ENCODE assay signal across 11 cellular contexts in genomic region chr4:82469776-82470345, GRCh38. TPM values are rescaled to one million over a fixed set of nuclear protein-coding genes. Genes with fewer than 3 reads are reported as not detected.
DNase-seq lines count a peak whose midpoint lies in the region; ATAC-seq and TF ChIP-seq lines count a peak whose summit lies in the region.
"Had no signal": no experiment of that assay in that cellular context is flagged by ENCODE, and none has a peak within 500 bp of the region (broad histone marks: within the 10 kb centered on the region; RNA-seq: fewer than 3 reads in every experiment).

No MANE protein-coding gene starts in this region.

- H3K4me2 ChIP-seq in SK-N-SH = no peak overlapping the region
- H3K4me2 ChIP-seq: KMS-11 had no signal

- peak; percentile 5 for DNase-seq in DMS 273 (lab: John Stamatoyannopoulos, UW; ENCODE audit: unreplicated experiment)
- DNase-seq in DMS 273 treated with DMSO at 0.1 percent for 48 hours (lab: John Stamatoyannopoulos, UW) = no peak
- no peak for DNase-seq in SK-N-SH
- peak in 1 of 2 donors; percentile 23 for DNase-seq in foreskin keratinocyte
- DNase-seq in sciatic nerve (ENCODE audit: low spot score) = no peak
- DNase-seq in NCI-H2227 treated with DMSO at 0.1 percent for 48 hours (lab: John Stamatoyannopoulos, UW) = no peak
- no peak for DNase-seq in iPS-NIHi11 (ENCODE audit: low spot score)
- DNase-seq: activated CD4-positive, alpha-beta T cell treated with anti-CD3 and anti-CD28 coated beads, Interleukin-2, amount 50 U/mL, for 4 hours had no signal

- H3K9me2 ChIP-seq in SK-N-SH = no peaks in the 10 kb centered on the region

- no peaks in the 10 kb centered on the region for H3F3A ChIP-seq in SK-N-SH (replicated peaks; ENCODE audit: insufficient read depth)

- no peaks in the 10 kb centered on the region for H3K4me1 ChIP-seq in SK-N-SH (ENCODE audit: control insufficient read depth in 1 of 2, insufficient read depth in 2 of 2, low read depth in 1 of 2, low read length in 1 of 2)
- H3K4me1 ChIP-seq in foreskin keratinocyte = no peaks in the 10 kb centered on the region

- POLR2A ChIA-PET in SK-N-SH (lab: Yijun Ruan, JAX) = no interaction called here

- WGBS in SK-N-SH (ENCODE audit: low lambda C conversion rate) = 87% methylated on average over 1 of the region's 2 CpGs

- no peaks in the 10 kb centered on the region for H3K79me2 ChIP-seq in SK-N-SH (ENCODE audit: insufficient read depth)

- no peak for TF ChIP-seq EP300 in SK-N-SH (IDR thresholded peaks at IDR 0.05; ENCODE audit: borderline replicate concordance in 1 of 2, low read depth in 1 of 2, low read length in 1 of 2)

- TF ChIP-seq CTCF in SK-N-SH (IDR thresholded peaks at IDR 0.05) (no peak), foreskin keratinocyte (conservative IDR thresholded peaks at IDR 0.05) (peak; percentile 19)

- CTCF ChIA-PET in SK-N-SH (lab: Yijun Ruan, JAX) = interaction anchor here (0.7 to 1.8 kb wide), 4 partner anchors 16 to 329 kb away, joined by 3 to 4 read pairs (median 3); partner anchors contain the start of gene SCD5

- intact Hi-C loops in sciatic nerve (cut with DNase I) = loop anchor here (10.0 kb wide), 1 partner anchor 795 kb away; no protein-coding TSS in a partner anchor

- H3K36me3 ChIP-seq in SK-N-SH (replicated peaks in 1 of 2; ENCODE audit: control insufficient read depth in 1 of 2, insufficient read depth in 2 of 2, low read length in 1 of 2) = peaks cover 2 to 11% of the 10 kb centered on the region in 2 experiments

- H3K27ac ChIP-seq in SK-N-SH (ENCODE audit: low read depth in 2 of 2, low read length in 1 of 2) = no peak overlapping the region
- H3K27ac ChIP-seq in foreskin keratinocyte = no peak overlapping the region
- H3K27ac ChIP-seq: 22Rv1, KMS-11 had no signal

- no peaks in the 10 kb centered on the region for H3K9me3 ChIP-seq in SK-N-SH

- no peak overlapping the region for H2AFZ ChIP-seq in SK-N-SH (ENCODE audit: low read depth)

- no peaks in the 10 kb centered on the region for H4K20me1 ChIP-seq in SK-N-SH (ENCODE audit: insufficient read depth)

- TF ChIP-seq RAD21 in SK-N-SH (IDR thresholded peaks at IDR 0.05; ENCODE audit: low read length) = peak; percentile 30

- no peak overlapping the region for H3K9ac ChIP-seq in SK-N-SH
- H3K9ac ChIP-seq: KMS-11 had no signal

- ATAC-seq in foreskin keratinocyte (peak; percentile 35), sciatic nerve (peak; percentile 85), GM19455 (IDR thresholded peaks at IDR 0.05; ENCODE audit: unreplicated experiment) (no peak)

- H3K4me3 ChIP-seq in SK-N-SH (ENCODE audit: low read depth in 2 of 2, low read length in 1 of 2) = no peak overlapping the region

- H3K27me3 ChIP-seq in SK-N-SH (ENCODE audit: insufficient read depth) (no peaks in the 10 kb centered on the region), foreskin keratinocyte (no peaks in the 10 kb centered on the region)

TF ChIP-seq in SK-N-SH, 30 proteins besides CTCF, POLR2A, EP300 and RAD21:
- TF ChIP-seq NFIC (IDR thresholded peaks at IDR 0.05; ENCODE audit: borderline replicate concordance) = no peak
- TF ChIP-seq ZBTB33 (IDR thresholded peaks at IDR 0.05; ENCODE audit: borderline replicate concordance, low read depth) = no peak
- TF ChIP-seq FOSL2 (IDR thresholded peaks at IDR 0.05; ENCODE audit: borderline replicate concordance, low read depth) = no peak
- TF ChIP-seq TCF12 (IDR thresholded peaks at IDR 0.05) = no peak
- TF ChIP-seq RXRA (IDR thresholded peaks at IDR 0.05; ENCODE audit: borderline replicate concordance, low read depth) = no peak

RNA-seq across cellular contexts. Expression of gene ENOPH1, which starts 39.5 kb away (rescaled TPM):
- 14.9 and 19.0 TPM in 2 replicates for polyA plus RNA-seq in SK-N-SH (2012; rRNA removed)
- polyA plus RNA-seq in SK-N-SH (2012; cell fraction: cytosol; rRNA removed) = 24.3 and 28.3 TPM in 2 replicates
- 6.4 and 11.7 TPM in 2 replicates for polyA plus RNA-seq in SK-N-SH (2012; cell fraction: nucleus; rRNA removed)
- total RNA-seq in foreskin keratinocyte = 53.8 and 60.8 TPM in 2 replicates
- polyA plus RNA-seq in foreskin keratinocyte = 37.0 and 45.1 TPM in 2 replicates
- total RNA-seq in sciatic nerve = 30.0 TPM

RNA-seq across cellular contexts. Expression of gene HNRNPDL, which starts 39.6 kb away (rescaled TPM):
- 200 and 210 TPM in 2 replicates for polyA plus RNA-seq in SK-N-SH (2012; rRNA removed)
- polyA plus RNA-seq in SK-N-SH (2012; cell fraction: cytosol; rRNA removed) = 203 and 293 TPM in 2 replicates
- polyA plus RNA-seq in SK-N-SH (2012; cell fraction: nucleus; rRNA removed) = 243 and 508 TPM in 2 replicates
- total RNA-seq in foreskin keratinocyte = 259 and 311 TPM in 2 replicates
- 239 and 308 TPM in 2 replicates for polyA plus RNA-seq in foreskin keratinocyte
- 238 TPM for total RNA-seq in sciatic nerve
